ENCODE assay signal across 8 cellular contexts in the genomic region with DNA sequence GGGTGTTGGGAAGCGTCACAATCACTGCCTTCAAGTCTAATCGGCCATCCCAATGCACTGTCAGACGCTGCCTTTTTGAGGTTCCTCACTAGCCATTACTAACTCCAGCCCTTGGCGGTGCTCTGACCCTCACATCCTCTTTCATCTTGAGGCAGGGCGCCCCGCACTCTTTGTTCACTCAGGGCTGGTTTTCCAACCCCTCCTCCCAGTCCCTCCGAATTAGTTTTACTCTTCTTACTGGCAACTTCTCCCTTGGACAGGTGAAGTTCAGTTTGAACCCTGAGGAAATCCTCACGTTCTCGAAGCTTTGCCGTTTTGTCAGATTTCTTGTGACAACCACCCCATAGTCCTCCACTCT. TPM values are rescaled to one million over a fixed set of nuclear protein-coding genes. Genes with fewer than 3 reads are reported as not detected.
A peak's percentile ranks its signal among the peaks of the same experiment; 100 is the strongest.
DNase-seq lines count a peak whose midpoint lies in the region; ATAC-seq and TF ChIP-seq lines count a peak whose summit lies in the region.

No MANE protein-coding gene starts in this region.

- no peak for DNase-seq in left ventricle myocardium inferior
- no peak for DNase-seq in Right ventricle myocardium superior
- DNase-seq in SJCRH30, result no peak
- DNase-seq in fibroblast of pulmonary artery (ENCODE audit: low read depth), result no peak
- DNase-seq in RKO (ENCODE audit: low spot score), result no peak
- DNase-seq in cortex of kidney (lab: John Stamatoyannopoulos, UW), result no peak

- H3K27me3 ChIP-seq in left ventricle myocardium inferior (ENCODE audit: low read depth) (no peaks in the 10 kb centered on the region), SJCRH30 (no peaks in the 10 kb centered on the region; the same call in 1 of the 2 replicates)

- ATAC-seq in Right ventricle myocardium superior (ENCODE audit: poor library complexity), result no peak
- no peak for ATAC-seq in HG03442 (IDR thresholded peaks at IDR 0.05; ENCODE audit: unreplicated experiment)

- H3K27ac ChIP-seq in left ventricle myocardium inferior (replicated peaks) (peak overlapping the region; percentile 95), SJCRH30 (peak overlapping the region; percentile 20; the same call in 1 of the 2 replicates), skin epidermis (peak overlapping the region in 20 of 21 experiments; percentile 75 to 92 (median 87))

- H3K36me3 ChIP-seq in left ventricle myocardium inferior, result peaks cover 22% of the 10 kb centered on the region
- H3K36me3 ChIP-seq in SJCRH30, result peaks cover 14% of the 10 kb centered on the region

- peaks cover 74% of the 10 kb centered on the region for H3K4me1 ChIP-seq in left ventricle myocardium inferior
- H3K4me1 ChIP-seq in SJCRH30, result peaks cover 21% of the 10 kb centered on the region

- TF ChIP-seq CTCF in left ventricle myocardium inferior (IDR thresholded peaks at IDR 0.05; ENCODE audit: borderline replicate concordance) (no peak), fibroblast of pulmonary artery (IDR thresholded peaks at IDR 0.05; ENCODE audit: low read length, missing control alignments) (no peak)

- H3K9me3 ChIP-seq in left ventricle myocardium inferior (replicated peaks) (no peaks in the 10 kb centered on the region), SJCRH30 (replicated peaks) (no peaks in the 10 kb centered on the region)

- H3K4me3 ChIP-seq in left ventricle myocardium inferior (peak overlapping the region; percentile 91), SJCRH30 (peak overlapping the region; percentile 73), fibroblast of pulmonary artery (replicated peaks; ENCODE audit: low read depth, low read length) (peak overlapping the region; percentile 92), skin epidermis (peak overlapping the region; percentile 59 to 86 (median 76))

- intact Hi-C loops in left ventricle myocardium inferior (cut with micrococcal nuclease), result loop anchor here (5.0 kb wide), 2 partner anchors 39 to 74 kb away; partner anchors contain the start of gene MYL6
- intact Hi-C loops in Right ventricle myocardium superior (cut with DNase I), result loop anchor here (2.0 to 5.0 kb wide), 3 partner anchors 39 to 104 kb away; partner anchors contain the start of genes MYL6 and SMARCC2

RNA-seq across cellular contexts. Expression of gene ZC3H10, which starts 0.6 kb away (rescaled TPM):
- total RNA-seq in left ventricle myocardium inferior (4.9 TPM), Right ventricle myocardium superior (5.8 TPM)
- 5.5 and 5.8 TPM in 2 replicates for total RNA-seq in SJCRH30 (2014; rRNA removed; shearing (Covaris generic))

RNA-seq across cellular contexts. Expression of gene RPL41, which starts 2.2 kb away (rescaled TPM):
- total RNA-seq in left ventricle myocardium inferior (1,892 TPM), Right ventricle myocardium superior (1,888 TPM)
- 5,544 and 5,661 TPM in 2 replicates for total RNA-seq in SJCRH30 (2014; rRNA removed; shearing (Covaris generic))

RNA-seq across cellular contexts. Expression of gene ESYT1, which starts 9.4 kb away (rescaled TPM):
- 23.2 TPM for total RNA-seq in left ventricle myocardium inferior
- total RNA-seq in Right ventricle myocardium superior, result 27.0 TPM
- total RNA-seq in SJCRH30 (2014; rRNA removed; shearing (Covaris generic)), result 86.7 and 92.9 TPM in 2 replicates

RNA-seq across cellular contexts. Expression of gene PA2G4, which starts 14.3 kb away (rescaled TPM):
- total RNA-seq in left ventricle myocardium inferior (65.7 TPM), Right ventricle myocardium superior (68.0 TPM)
- total RNA-seq in SJCRH30 (2014; rRNA removed; shearing (Covaris generic)), result 342 and 348 TPM in 2 replicates

RNA-seq across cellular contexts. Expression of gene MYL6B, which starts 33.7 kb away (rescaled TPM):
- total RNA-seq in left ventricle myocardium inferior, result 54.1 TPM
- 42.7 TPM for total RNA-seq in Right ventricle myocardium superior
- 199 and 208 TPM in 2 replicates for total RNA-seq in SJCRH30 (2014; rRNA removed; shearing (Covaris generic))

Comparison
In these comparisons a context has a peak if more than half of its experiments do, and no peak if none do; other contexts are left out.
1. H3K27ac ChIP-seq: peak in every context shown above with its lines; median percentile 95 in left ventricle myocardium inferior; 87 in skin epidermis; 20 in SJCRH30.